In genomic region chr1:66752671-66753371, GRCh38 we compare ENCODE assay signal across 8 cellular contexts. TPM values are rescaled to one million over a fixed set of nuclear protein-coding genes. Genes with fewer than 3 reads are reported as not detected.
DNase-seq lines count a peak whose midpoint lies in the region; ATAC-seq, FAIRE-seq and TF ChIP-seq lines count a peak whose summit lies in the region.

No MANE protein-coding gene starts in this region.

- no peaks in the 10 kb centered on the region for H3K79me2 ChIP-seq in ACC112 (ENCODE audit: control insufficient read depth, insufficient read depth, low read length, unreplicated experiment)

- H3K9ac ChIP-seq in muscle layer of colon (ENCODE audit: low read length), result no peak overlapping the region

- H3K36me3 ChIP-seq in ACC112 (ENCODE audit: insufficient read depth, low read length) (no peaks in the 10 kb centered on the region), ectodermal cell (ENCODE audit: control insufficient read depth, insufficient read depth, low read length) (no peaks in the 10 kb centered on the region), muscle layer of colon (ENCODE audit: insufficient read depth, low read length) (no peaks in the 10 kb centered on the region), small intestine (ENCODE audit: control insufficient read depth in 2 of 2, insufficient read depth in 2 of 2, low read length in 2 of 2) (no peaks in the 10 kb centered on the region)

- H3K27ac ChIP-seq in ACC112 (ENCODE audit: low read depth, low read length), result no peak overlapping the region
- H3K27ac ChIP-seq in HL-60 (replicated peaks), result no peak overlapping the region
- H3K27ac ChIP-seq in ectodermal cell (ENCODE audit: insufficient read depth, low read depth, low read length, poor library complexity, severe bottlenecking), result no peak overlapping the region
- no peak overlapping the region for H3K27ac ChIP-seq in muscle layer of colon (ENCODE audit: low read depth, low read length)
- H3K27ac ChIP-seq in small intestine (ENCODE audit: low read depth in 1 of 2, low read length in 1 of 2), result no peak overlapping the region

- 55 to 57% methylated on average over 17 of the region's 18 CpGs for WGBS in ectodermal cell, 2 experiments
- 43 to 44% (median 43%) methylated on average over 18 of the region's 18 CpGs for WGBS in small intestine, 3 donors

- TF ChIP-seq CTCF in HL-60 (IDR thresholded peaks at IDR 0.05; ENCODE audit: insufficient read depth, low read length), result no peak

- H3K9me3 ChIP-seq in ectodermal cell (ENCODE audit: control insufficient read depth, low read length) (no peaks in the 10 kb centered on the region), muscle layer of colon (ENCODE audit: low read length) (no peaks in the 10 kb centered on the region), small intestine (ENCODE audit: control insufficient read depth, low read depth) (no peaks in the 10 kb centered on the region)

- H3K27me3 ChIP-seq in ACC112 (ENCODE audit: insufficient read depth, low read length) (no peaks in the 10 kb centered on the region), HL-60 (ENCODE audit: insufficient read depth, poor library complexity, severe bottlenecking) (peaks cover 32% of the 10 kb centered on the region), ectodermal cell (ENCODE audit: control insufficient read depth, insufficient read depth, low read length, poor library complexity, severe bottlenecking) (peaks cover 29% of the 10 kb centered on the region), muscle layer of colon (ENCODE audit: control insufficient read depth in 1 of 2, insufficient read depth in 2 of 2, low read length in 2 of 2) (peaks cover 0 to 13% of the 10 kb centered on the region in 2 donors), small intestine (ENCODE audit: control insufficient read depth in 2 of 2, insufficient read depth in 2 of 2, low read length in 2 of 2) (peaks cover 0 to 5% of the 10 kb centered on the region in 2 donors)

- H3K4me3 ChIP-seq in ACC112 (ENCODE audit: low read depth, low read length) (peak overlapping the region; percentile 71), HL-60 (replicated peaks; ENCODE audit: insufficient read depth, low read length) (peak overlapping the region; percentile 37), ectodermal cell (ENCODE audit: insufficient read depth, low read depth, low read length) (peak overlapping the region; percentile 22), muscle layer of colon (ENCODE audit: low read depth in 1 of 2, low read length in 2 of 2) (peak overlapping the region; percentile 39 to 46), small intestine (ENCODE audit: low read depth in 1 of 2, low read length in 2 of 2) (no peak overlapping the region)

- ATAC-seq in GM18873 (IDR thresholded peaks at IDR 0.05; ENCODE audit: low FRiP score, unreplicated experiment), result no peak

- H3K4me1 ChIP-seq in ACC112 (ENCODE audit: control insufficient read depth, insufficient read depth, low read length, unreplicated experiment) (peaks cover 24% of the 10 kb centered on the region), ectodermal cell (ENCODE audit: control insufficient read depth, insufficient read depth, low read length) (no peaks in the 10 kb centered on the region), muscle layer of colon (ENCODE audit: insufficient read depth, low read length) (peaks cover 6% of the 10 kb centered on the region), small intestine (ENCODE audit: control insufficient read depth in 2 of 2, insufficient read depth in 1 of 2, low read depth in 1 of 2, low read length in 1 of 2) (no peaks in the 10 kb centered on the region)

- H2AFZ ChIP-seq in ACC112 (ENCODE audit: low read length, unreplicated experiment), result peak overlapping the region; percentile 72

- FAIRE-seq in small intestine (lab: Jason Lieb, UNC), result no peak

- DNase-seq in HL-60 (ENCODE audit: low read depth in 1 of 2, low spot score in 1 of 2) (no peak), small intestine (no peak), mucosa of gallbladder (ENCODE audit: low spot score) (no peak)
- no peak for DNase-seq in effector CD4-positive, alpha-beta T cell

RNA-seq across cellular contexts. Expression of gene DYNLT5, which starts 0.6 kb away (rescaled TPM):
- polyA plus RNA-seq in ectodermal cell (2013, experiment 1 of 4), result not detected
- polyA plus RNA-seq in ectodermal cell (2013, experiment 2 of 4), result not detected
- 0.37 TPM for polyA plus RNA-seq in ectodermal cell (2013, experiment 3 of 4)
- polyA plus RNA-seq in ectodermal cell (2013, experiment 4 of 4), result 0.28 TPM
- polyA plus RNA-seq in small intestine, result under 1 TPM in 1 of 3 donors, not detected in 2; 0.39 TPM
- total RNA-seq in mucosa of gallbladder, result 0.32 TPM

RNA-seq across cellular contexts. Expression of gene INSL5, which starts 48.3 kb away (rescaled TPM):
- not detected for polyA plus RNA-seq in ectodermal cell (2013, experiment 1 of 4)
- polyA plus RNA-seq in ectodermal cell (2013, experiment 2 of 4), result not detected
- not detected for polyA plus RNA-seq in ectodermal cell (2013, experiment 3 of 4)
- not detected for polyA plus RNA-seq in ectodermal cell (2013, experiment 4 of 4)
- polyA plus RNA-seq in small intestine, result not detected
- 0.60 TPM for total RNA-seq in mucosa of gallbladder

Comparison
In these comparisons a context has a peak if more than half of its experiments do, and no peak if none do; other contexts are left out.
1. H3K4me3 ChIP-seq: peak in ACC112 (single experiment), HL-60 (single experiment), ectodermal cell (single experiment) and muscle layer of colon (2 of 2); none in small intestine (0 of 2).